1 cellular context compared by ENCODE assay signal in the genomic region with DNA sequence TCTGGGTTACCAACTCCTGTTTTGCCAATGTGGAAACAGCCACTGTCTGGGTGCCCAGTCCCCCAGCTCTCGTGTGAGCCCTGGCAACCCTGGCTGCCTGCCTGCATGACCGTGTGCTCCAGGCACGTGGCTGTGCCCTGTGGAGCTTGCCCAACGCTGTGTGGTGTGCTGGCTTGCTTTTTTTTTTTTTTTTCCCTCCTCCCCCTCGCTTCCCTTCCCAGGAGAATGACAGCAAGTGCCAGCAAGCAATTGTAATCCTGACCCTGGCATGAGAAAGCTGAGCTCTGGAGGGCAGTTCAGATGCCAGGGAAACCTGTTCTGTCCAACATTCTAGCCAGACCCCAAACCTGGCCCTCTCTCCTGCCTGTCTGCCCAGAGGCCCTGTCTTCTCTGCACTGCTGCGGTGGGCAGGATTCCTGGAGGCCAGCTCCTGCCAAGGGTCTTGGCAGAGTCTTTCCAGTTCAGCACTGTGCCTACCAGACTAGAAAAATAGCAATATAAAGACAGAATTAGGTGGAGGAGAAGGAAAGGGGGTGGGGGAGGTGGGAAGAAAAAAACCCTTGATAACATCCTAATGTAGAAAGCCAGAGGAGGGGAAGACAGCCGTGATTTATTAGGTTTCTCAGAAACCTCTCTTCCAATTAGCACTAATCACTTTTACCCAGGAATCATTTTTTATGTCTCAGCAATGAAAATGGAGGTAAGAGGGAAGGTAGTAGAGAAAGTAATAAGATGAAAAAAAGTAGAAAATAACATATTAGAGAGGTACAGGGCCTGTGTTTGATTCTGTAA.
TF ChIP-seq lines count a peak whose summit lies in the region.

No MANE protein-coding gene starts in this region.

TF ChIP-seq in SK-N-SH treated with all-trans-retinoic acid at 6 μM for 48 hours, 23 proteins besides CTCF, POLR2A, EP300 and RAD21 (continued from another document):
- TF ChIP-seq, protein P1, sequence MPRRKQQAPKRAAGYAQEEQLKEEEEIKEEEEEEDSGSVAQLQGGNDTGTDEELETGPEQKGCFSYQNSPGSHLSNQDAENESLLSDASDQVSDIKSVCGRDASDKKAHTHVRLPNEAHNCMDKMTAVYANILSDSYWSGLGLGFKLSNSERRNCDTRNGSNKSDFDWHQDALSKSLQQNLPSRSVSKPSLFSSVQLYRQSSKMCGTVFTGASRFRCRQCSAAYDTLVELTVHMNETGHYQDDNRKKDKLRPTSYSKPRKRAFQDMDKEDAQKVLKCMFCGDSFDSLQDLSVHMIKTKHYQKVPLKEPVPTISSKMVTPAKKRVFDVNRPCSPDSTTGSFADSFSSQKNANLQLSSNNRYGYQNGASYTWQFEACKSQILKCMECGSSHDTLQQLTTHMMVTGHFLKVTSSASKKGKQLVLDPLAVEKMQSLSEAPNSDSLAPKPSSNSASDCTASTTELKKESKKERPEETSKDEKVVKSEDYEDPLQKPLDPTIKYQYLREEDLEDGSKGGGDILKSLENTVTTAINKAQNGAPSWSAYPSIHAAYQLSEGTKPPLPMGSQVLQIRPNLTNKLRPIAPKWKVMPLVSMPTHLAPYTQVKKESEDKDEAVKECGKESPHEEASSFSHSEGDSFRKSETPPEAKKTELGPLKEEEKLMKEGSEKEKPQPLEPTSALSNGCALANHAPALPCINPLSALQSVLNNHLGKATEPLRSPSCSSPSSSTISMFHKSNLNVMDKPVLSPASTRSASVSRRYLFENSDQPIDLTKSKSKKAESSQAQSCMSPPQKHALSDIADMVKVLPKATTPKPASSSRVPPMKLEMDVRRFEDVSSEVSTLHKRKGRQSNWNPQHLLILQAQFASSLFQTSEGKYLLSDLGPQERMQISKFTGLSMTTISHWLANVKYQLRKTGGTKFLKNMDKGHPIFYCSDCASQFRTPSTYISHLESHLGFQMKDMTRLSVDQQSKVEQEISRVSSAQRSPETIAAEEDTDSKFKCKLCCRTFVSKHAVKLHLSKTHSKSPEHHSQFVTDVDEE (CRISPR knock-in tag; IDR thresholded peaks at IDR 0.05): no peak
